ENCODE assay signal across 2 cellular contexts in the genomic region with DNA sequence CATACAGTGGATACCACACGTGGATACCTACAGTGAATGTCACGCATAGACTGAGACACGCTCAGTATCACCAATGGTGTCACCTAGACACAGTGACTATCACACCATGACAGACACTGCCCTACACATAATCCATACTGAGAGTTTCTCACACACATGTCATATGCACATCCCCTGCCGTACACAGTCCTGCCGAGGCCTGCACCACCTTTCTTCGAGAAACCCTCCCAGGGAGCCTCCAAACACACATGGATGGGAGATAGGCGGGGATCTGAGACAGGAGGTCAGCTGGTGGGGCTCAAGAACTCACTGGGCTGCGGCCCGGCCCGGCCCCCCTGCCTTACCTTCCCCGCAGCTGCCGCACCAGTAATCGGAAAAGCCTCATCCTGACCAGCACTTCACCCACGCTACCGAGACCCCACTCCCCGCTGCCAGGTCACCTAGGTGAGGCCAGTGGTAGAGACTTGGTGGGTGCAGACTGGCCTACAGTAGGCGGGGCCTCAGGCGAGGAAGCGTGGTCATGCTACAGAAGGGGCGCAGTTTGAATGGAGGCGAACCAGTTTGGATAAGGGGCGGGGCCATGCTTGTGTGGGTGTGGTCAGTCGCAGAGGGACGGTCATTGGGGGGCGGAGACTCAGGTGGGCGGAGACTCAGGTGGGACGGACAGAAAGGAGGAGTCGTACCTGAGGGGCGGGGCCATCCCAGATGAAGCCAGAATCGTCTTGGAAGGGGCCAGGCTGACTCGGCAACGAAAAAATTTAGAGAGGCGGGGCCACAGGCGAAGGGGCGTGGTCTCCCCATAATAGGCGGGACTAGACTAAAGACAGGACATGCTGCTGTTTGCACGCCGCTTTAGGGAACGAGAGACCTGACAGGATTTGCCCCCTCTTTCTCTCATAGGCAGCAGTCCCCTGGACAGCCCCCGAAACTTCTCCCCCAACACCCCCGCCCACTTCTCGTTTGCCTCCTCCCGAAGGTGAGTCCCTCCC.
TF ChIP-seq lines count a peak whose summit lies in the region.

No MANE protein-coding gene starts in this region.

TF ChIP-seq in IMR-90, 13 proteins besides CTCF, POLR2A, EP300 and RAD21:
- TF ChIP-seq FOS (IDR thresholded peaks at IDR 0.05; ENCODE audit: low read depth, low read length) (no peak), RFX5 (IDR thresholded peaks at IDR 0.05; ENCODE audit: low read depth, low read length) (no peak), SMC3 (IDR thresholded peaks at IDR 0.05; ENCODE audit: low read depth, low read length) (no peak), CEBPB (IDR thresholded peaks at IDR 0.05; ENCODE audit: low read depth, low read length) (no peak)

TF ChIP-seq in endothelial cell of umbilical vein, 7 proteins besides CTCF, POLR2A, EP300 and RAD21:
- TF ChIP-seq EZH2 (IDR thresholded peaks at IDR 0.05; ENCODE audit: borderline replicate concordance, low read depth, low read length, severe bottlenecking), result no peak
- TF ChIP-seq FOS (IDR thresholded peaks at IDR 0.05; ENCODE audit: borderline replicate concordance, insufficient read depth, low read length), result no peak
- TF ChIP-seq, protein P1, sequence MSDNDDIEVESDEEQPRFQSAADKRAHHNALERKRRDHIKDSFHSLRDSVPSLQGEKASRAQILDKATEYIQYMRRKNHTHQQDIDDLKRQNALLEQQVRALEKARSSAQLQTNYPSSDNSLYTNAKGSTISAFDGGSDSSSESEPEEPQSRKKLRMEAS (IDR thresholded peaks at IDR 0.05; ENCODE audit: insufficient read depth, insufficient read length), result no peak
- no peak for TF ChIP-seq JUN (IDR thresholded peaks at IDR 0.05; ENCODE audit: borderline replicate concordance, insufficient read depth, insufficient read length, low read depth)
TF ChIP-seq in endothelial cell of umbilical vein: peak in this region for 0.
